Comparison of ENCODE assay signal across 21 cellular contexts in the genomic region with DNA sequence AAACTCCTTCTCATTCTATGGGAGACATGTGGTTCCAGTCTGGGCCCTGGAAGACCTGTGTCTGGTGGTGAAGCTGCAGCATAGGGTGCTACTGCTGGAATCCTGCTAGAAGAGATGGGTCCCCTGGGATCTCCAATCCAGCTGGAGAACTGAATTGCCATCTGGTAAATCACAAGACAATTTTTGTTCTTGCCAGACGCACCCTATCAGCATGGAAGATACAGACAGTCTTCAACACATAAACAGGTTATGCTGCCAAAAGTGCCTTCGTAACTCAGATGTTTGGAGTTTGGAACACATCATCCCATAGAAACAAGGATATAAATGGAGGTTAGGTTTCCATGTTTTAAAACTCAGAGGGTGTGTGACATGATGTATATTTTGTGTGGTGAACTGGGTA.
DNase-seq lines count a peak whose midpoint lies in the region; ATAC-seq, FAIRE-seq and TF ChIP-seq lines count a peak whose summit lies in the region.
"Had no signal": no experiment of that assay in that cellular context is flagged by ENCODE, and none has a peak within 500 bp of the region (broad histone marks: within the 10 kb centered on the region; RNA-seq: fewer than 3 reads in every experiment).

No MANE protein-coding gene starts in this region.

- no peaks in the 10 kb centered on the region for H4K20me1 ChIP-seq in H1 (replicated peaks in 1 of 2; ENCODE audit: control insufficient read depth in 1 of 2, insufficient read depth in 2 of 2, low read length in 2 of 2)
- H4K20me1 ChIP-seq: BLaER1 treated with 17β-estradiol and CSF1 and Interleukin-3, amounts not matched to agents 10 nM and 100 nM had no signal

- 0 out of 2 replicates have a peak overlapping the region, but pooled peaks have one; percentile 39 for H2AFZ ChIP-seq in H1 (ENCODE audit: low read length)

- H4K91ac ChIP-seq in H1 (replicated peaks; ENCODE audit: insufficient read length, low read length) = no peak overlapping the region

- WGBS in H1 (ENCODE audit: extremely low coverage in 1 of 2, insufficient coverage in 1 of 2, insufficient read length in 1 of 2, insufficient replicate concordance in 2 of 2, low coverage in 1 of 2, low lambda C conversion rate in 2 of 2, missing lambda C conversion rate in 1 of 2), 2 experiments = 92% methylated on average over 2 of the region's 2 CpGs; no CpG with 5 or more reads in 1 of the 2 experiments

- ATAC-seq in HG02610 (IDR thresholded peaks at IDR 0.05; ENCODE audit: unreplicated experiment) (no peak), GM19467 (IDR thresholded peaks at IDR 0.05; ENCODE audit: unreplicated experiment) (no peak)

- no peak overlapping the region for H2BK15ac ChIP-seq in H1 (ENCODE audit: low read length)

- H3K4ac ChIP-seq in H1 (replicated peaks; ENCODE audit: insufficient read length, low read depth, low read length) = no peak overlapping the region

- H3K79me2 ChIP-seq in H1 (ENCODE audit: control insufficient read depth in 1 of 2, insufficient read depth in 2 of 2, low read length in 2 of 2) = no peaks in the 10 kb centered on the region

- H3K4me2 ChIP-seq in H1 (ENCODE audit: insufficient read depth in 1 of 2, low read depth in 2 of 2, low read length in 2 of 2) = no peak overlapping the region
- H3K4me2 ChIP-seq: BLaER1 treated with 17β-estradiol and CSF1 and Interleukin-3, amounts not matched to agents 10 nM and 100 nM; SK-N-SH had no signal

- H3K14ac ChIP-seq in H1 (ENCODE audit: insufficient read length) = no peak overlapping the region

- no peak overlapping the region for H3K23ac ChIP-seq in H1 (ENCODE audit: insufficient read length)

- H3K9me3 ChIP-seq in H1 (ENCODE audit: insufficient read depth in 2 of 2, low read depth in 1 of 2, low read length in 1 of 2) = no peaks in the 10 kb centered on the region
- H3K9me3 ChIP-seq: BLaER1 treated with 17β-estradiol and CSF1 and Interleukin-3, amounts not matched to agents 10 nM and 100 nM; HAP-1; SK-N-SH had no signal

- CTCF ChIA-PET in H1 (lab: Charles Lee; ENCODE audit: partially characterized antibody) = no interaction called here

- no peak overlapping the region for H2BK120ac ChIP-seq in H1 (replicated peaks; ENCODE audit: low read depth, low read length)

- no peak overlapping the region for H3K4me3 ChIP-seq in H1 (ENCODE audit: extremely low read depth in 1 of 4, insufficient read depth in 2 of 4, low read depth in 3 of 4, low read length in 4 of 4)
- H3K4me3 ChIP-seq: BLaER1 treated with 17β-estradiol and CSF1 and Interleukin-3, amounts not matched to agents 10 nM and 100 nM; HAP-1 had no signal

- H3K4me1 ChIP-seq in H1 (replicated peaks in 1 of 4; ENCODE audit: control insufficient read depth in 3 of 4, insufficient read depth in 4 of 4, low read length in 3 of 4) = peaks cover 0 to 4% (median 0%) of the 10 kb centered on the region in 4 experiments; a peak in 1 of 7 replicates
- H3K4me1 ChIP-seq: BLaER1 treated with 17β-estradiol and CSF1 and Interleukin-3, amounts not matched to agents 10 nM and 100 nM; HAP-1 had no signal

- DNase-seq in DMS 273 (lab: John Stamatoyannopoulos, UW; ENCODE audit: unreplicated experiment) = peak; percentile 85
- peak; percentile 91 for DNase-seq in NCI-H2171 (lab: John Stamatoyannopoulos, UW)
- no peak for DNase-seq in H1 (ENCODE audit: low read depth in 1 of 2, low spot score in 2 of 2)
- peak; percentile 70 for DNase-seq in superior temporal gyrus (ENCODE audit: extremely low spot score)
- DNase-seq in activated naive CD4-positive, alpha-beta T cell (lab: John Stamatoyannopoulos, UW) = no peak
- DNase-seq: CD4-positive, alpha-beta memory T cell; DMS53; GDM1; KG1; NCI-H1092; NCI-H1436; NCI-H2029; NCI-H345; NCI-H526 treated with DMSO at 0.1 percent for 48 hours; SIG-M5; SK-N-SH had no signal

- no peaks in the 10 kb centered on the region for H3K23me2 ChIP-seq in H1 (ENCODE audit: low read depth, low read length)

- no peak for TF ChIP-seq RAD21 in H1 (IDR thresholded peaks at IDR 0.05 in 1 of 2, conservative IDR thresholded peaks at IDR 0.05 in 1 of 2; ENCODE audit: low read depth in 2 of 2, low read length in 2 of 2)

- no peak overlapping the region for H3K27ac ChIP-seq in H1 (ENCODE audit: low read depth, low read length)
- H3K27ac ChIP-seq: BLaER1 treated with 17β-estradiol and CSF1 and Interleukin-3, amounts not matched to agents 10 nM and 100 nM; RWPE1 had no signal

- POLR2A ChIA-PET in H1 (lab: Charles Lee; ENCODE audit: partially characterized antibody) = no interaction called here

- no peak overlapping the region for H4K8ac ChIP-seq in H1 (ENCODE audit: extremely low read depth, insufficient read depth, low read length)

- H3K79me1 ChIP-seq in H1 (ENCODE audit: low read depth, low read length) = no peaks in the 10 kb centered on the region

- TF ChIP-seq CTCF in H1 (IDR thresholded peaks at IDR 0.05; ENCODE audit: control extremely low read depth in 1 of 3, insufficient read depth in 1 of 3, low read depth in 1 of 3, low read length in 3 of 3) = no peak

- FAIRE-seq in H1 (lab: Jason Lieb, UNC) = no peak

- H2AK5ac ChIP-seq in H1 (ENCODE audit: low read depth, low read length) = no peak overlapping the region

- TF ChIP-seq EP300 in H1 (IDR thresholded peaks at IDR 0.05; ENCODE audit: borderline replicate concordance in 1 of 2, low read depth in 2 of 2, low read length in 2 of 2) = no peak

- no peak overlapping the region; the same call in 1 of the 2 replicates for H2BK12ac ChIP-seq in H1 (ENCODE audit: low read depth, low read length)

- H3K27me3 ChIP-seq in H1 (replicated peaks in 1 of 4; ENCODE audit: control insufficient read depth in 3 of 4, extremely low read depth in 1 of 4, insufficient read depth in 3 of 4, low read length in 3 of 4) = no peaks in the 10 kb centered on the region
- H3K27me3 ChIP-seq: BLaER1 treated with 17β-estradiol and CSF1 and Interleukin-3, amounts not matched to agents 10 nM and 100 nM had no signal

- H3K56ac ChIP-seq in H1 (replicated peaks; ENCODE audit: insufficient read length, low read depth, low read length) = no peak overlapping the region

- TF ChIP-seq POLR2A in H1 (IDR thresholded peaks at IDR 0.05; ENCODE audit: control extremely low read depth in 1 of 2, low read depth in 2 of 2, low read length in 2 of 2) = no peak

- H2BK5ac ChIP-seq in H1 (ENCODE audit: low read depth, low read length) = no peak overlapping the region

- H4K5ac ChIP-seq in H1 (ENCODE audit: insufficient read length, low read depth, low read length) = no peak overlapping the region

- no peak overlapping the region for H2BK20ac ChIP-seq in H1 (ENCODE audit: low read length)

- H3K36me3 ChIP-seq in H1 (ENCODE audit: control insufficient read depth in 2 of 4, insufficient read depth in 4 of 4, low read length in 3 of 4) = no peaks in the 10 kb centered on the region
- H3K36me3 ChIP-seq: BLaER1 treated with 17β-estradiol and CSF1 and Interleukin-3, amounts not matched to agents 10 nM and 100 nM; HAP-1 had no signal

- no peak overlapping the region for H3K9ac ChIP-seq in H1 (replicated peaks in 1 of 4; ENCODE audit: extremely low read depth in 1 of 4, low read depth in 3 of 4, low read length in 3 of 4)
- H3K9ac ChIP-seq: BLaER1 treated with 17β-estradiol and CSF1 and Interleukin-3, amounts not matched to agents 10 nM and 100 nM; SK-N-SH had no signal

- H3K18ac ChIP-seq in H1 (ENCODE audit: extremely low read depth, low read length) = no peak overlapping the region

TF ChIP-seq in H1, 55 proteins besides CTCF, POLR2A, EP300 and RAD21:
- TF ChIP-seq EZH2 (IDR thresholded peaks at IDR 0.05; ENCODE audit: low read depth, low read length, severe bottlenecking) = no peak
- TF ChIP-seq SUZ12 (IDR thresholded peaks at IDR 0.05; ENCODE audit: low read length) = no peak
- TF ChIP-seq GTF2F1 (IDR thresholded peaks at IDR 0.05; ENCODE audit: borderline replicate concordance, low read depth, low read length) = no peak

Comparison
In these comparisons a context has a peak if more than half of its experiments do, and no peak if none do; other contexts are left out.
1. DNase-seq: peak in DMS 273 (single experiment), NCI-H2171 (single experiment) and superior temporal gyrus (single experiment); none in H1 (0 of 2) and activated naive CD4-positive, alpha-beta T cell (0 of 4).